1 cellular context compared by ENCODE assay signal in genomic region chr12:110579239-110579888, GRCh38.
TF ChIP-seq lines count a peak whose summit lies in the region.

No MANE protein-coding gene starts in this region.

TF ChIP-seq in K562, 482 proteins besides CTCF, POLR2A, EP300 and RAD21:
- TF ChIP-seq NONO (IDR thresholded peaks at IDR 0.05; ENCODE audit: low read depth in 2 of 2, low read length in 1 of 2) (no peak), E2F3 (CRISPR knock-in tag; IDR thresholded peaks at IDR 0.05) (no peak), ZNF324 (CRISPR knock-in tag; IDR thresholded peaks at IDR 0.05) (no peak), ZNF41 (CRISPR knock-in tag; conservative IDR thresholded peaks at IDR 0.05) (no peak), MAZ (CRISPR knock-in tag; conservative IDR thresholded peaks at IDR 0.05 in 1 of 2, IDR thresholded peaks at IDR 0.05 in 1 of 2) (no peak), ZNF197 (CRISPR knock-in tag; IDR thresholded peaks at IDR 0.05; ENCODE audit: low read depth) (no peak), ZNF696 (CRISPR knock-in tag; conservative IDR thresholded peaks at IDR 0.05) (no peak), ZBTB9 (CRISPR knock-in tag; IDR thresholded peaks at IDR 0.05) (no peak), NCOR1 (IDR thresholded peaks at IDR 0.05) (no peak), ZNF253 (CRISPR knock-in tag; conservative IDR thresholded peaks at IDR 0.05) (no peak), ZNF79 (CRISPR knock-in tag; IDR thresholded peaks at IDR 0.05; ENCODE audit: low read depth) (no peak), MBD2 (IDR thresholded peaks at IDR 0.05; ENCODE audit: borderline replicate concordance, low read depth) (no peak), TAL1 (IDR thresholded peaks at IDR 0.05) (no peak), MYBL2 (IDR thresholded peaks at IDR 0.05; ENCODE audit: low read depth) (no peak), MYBL2 (CRISPR knock-in tag; IDR thresholded peaks at IDR 0.05; ENCODE audit: borderline replicate concordance) (no peak)
- TF ChIP-seq, protein P1, sequence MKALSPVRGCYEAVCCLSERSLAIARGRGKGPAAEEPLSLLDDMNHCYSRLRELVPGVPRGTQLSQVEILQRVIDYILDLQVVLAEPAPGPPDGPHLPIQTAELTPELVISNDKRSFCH (CRISPR knock-in tag; IDR thresholded peaks at IDR 0.05), result no peak
- TF ChIP-seq, protein P1 (tag; IDR thresholded peaks at IDR 0.05), result no peak
- TF ChIP-seq, protein P2, sequence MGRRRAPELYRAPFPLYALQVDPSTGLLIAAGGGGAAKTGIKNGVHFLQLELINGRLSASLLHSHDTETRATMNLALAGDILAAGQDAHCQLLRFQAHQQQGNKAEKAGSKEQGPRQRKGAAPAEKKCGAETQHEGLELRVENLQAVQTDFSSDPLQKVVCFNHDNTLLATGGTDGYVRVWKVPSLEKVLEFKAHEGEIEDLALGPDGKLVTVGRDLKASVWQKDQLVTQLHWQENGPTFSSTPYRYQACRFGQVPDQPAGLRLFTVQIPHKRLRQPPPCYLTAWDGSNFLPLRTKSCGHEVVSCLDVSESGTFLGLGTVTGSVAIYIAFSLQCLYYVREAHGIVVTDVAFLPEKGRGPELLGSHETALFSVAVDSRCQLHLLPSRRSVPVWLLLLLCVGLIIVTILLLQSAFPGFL (CRISPR knock-in tag; IDR thresholded peaks at IDR 0.05), result no peak
